9 cellular contexts compared by ENCODE assay signal in genomic region chr1:150235436-150235851, GRCh38. TPM values are rescaled to one million over a fixed set of nuclear protein-coding genes. Genes with fewer than 3 reads are reported as not detected.
DNase-seq lines count a peak whose midpoint lies in the region; ATAC-seq and TF ChIP-seq lines count a peak whose summit lies in the region.
"Had no signal": no experiment of that assay in that cellular context is flagged by ENCODE, and none has a peak within 500 bp of the region (broad histone marks: within the 10 kb centered on the region; RNA-seq: fewer than 3 reads in every experiment).

No MANE protein-coding gene starts in this region.

- H3K4me3 ChIP-seq in DND-41 (ENCODE audit: low read depth in 1 of 2, low read length in 2 of 2) = peak overlapping the region; percentile 74 to 76
- peak overlapping the region; percentile 74 for H3K4me3 ChIP-seq in astrocyte of the spinal cord (ENCODE audit: low read depth, low read length)
- peak overlapping the region; percentile 85 for H3K4me3 ChIP-seq in kidney epithelial cell (ENCODE audit: low read depth, low read length)
- peak overlapping the region; percentile 87 to 99 (median 92) for H3K4me3 ChIP-seq in transverse colon

- peaks cover 18% of the 10 kb centered on the region for H3K4me1 Mint-ChIP-seq in CD14-positive monocyte

- 0 to 11% methylated on average over 3 to 14 of the region's 14 CpGs for WGBS in transverse colon (ENCODE audit: low coverage in 1 of 2), 2 donors

- peak overlapping the region; percentile 99 for H3K9ac ChIP-seq in DND-41 (ENCODE audit: low read depth, low read length)

- H3K27me3 ChIP-seq in DND-41 (ENCODE audit: insufficient read depth, low read length, poor library complexity) (no peaks in the 10 kb centered on the region), kidney epithelial cell (ENCODE audit: control insufficient read depth, insufficient read depth, low read length) (no peaks in the 10 kb centered on the region), transverse colon (no peaks in the 10 kb centered on the region)

- peak overlapping the region; percentile 95 for H3K27ac ChIP-seq in DND-41 (ENCODE audit: low read length)
- H3K27ac ChIP-seq in transverse colon = peak overlapping the region; percentile 94 to 99 (median 98)

- H3K36me3 ChIP-seq in DND-41 (ENCODE audit: insufficient read depth, low read length) (peaks cover 7% of the 10 kb centered on the region), kidney epithelial cell (ENCODE audit: control insufficient read depth, insufficient read depth, low read length) (no peaks in the 10 kb centered on the region), transverse colon (no peaks in the 10 kb centered on the region)

- H3K4me2 ChIP-seq in DND-41 (ENCODE audit: insufficient read depth, low read length) = peak overlapping the region; percentile 67

- H3K9me3 Mint-ChIP-seq in CD14-positive monocyte = no peaks in the 10 kb centered on the region

- peaks cover 3 to 6% of the 10 kb centered on the region in 2 donors for H3K36me3 Mint-ChIP-seq in CD14-positive monocyte

- no peak for TF ChIP-seq EP300 in transverse colon (IDR thresholded peaks at IDR 0.05; ENCODE audit: low read depth)

- H4K20me1 ChIP-seq in DND-41 (ENCODE audit: insufficient read depth, low read length) = peaks cover 12% of the 10 kb centered on the region; the same call in 1 of the 2 replicates

- no peak for ATAC-seq in DND-41 (ENCODE audit: insufficient read depth, low read depth)
- no peak for ATAC-seq in GM21360 (IDR thresholded peaks at IDR 0.05; ENCODE audit: unreplicated experiment)
- ATAC-seq in HG02642 (IDR thresholded peaks at IDR 0.05; ENCODE audit: poor library complexity, unreplicated experiment) = no peak

- H3K9me3 ChIP-seq in DND-41 (ENCODE audit: insufficient read depth, low read length, severe bottlenecking) (no peaks in the 10 kb centered on the region), transverse colon (no peaks in the 10 kb centered on the region)

- H3K79me2 ChIP-seq in DND-41 (ENCODE audit: insufficient read depth, low read length) = peaks cover 59% of the 10 kb centered on the region

- TF ChIP-seq CTCF in DND-41 (IDR thresholded peaks at IDR 0.05; ENCODE audit: borderline replicate concordance, extremely low read depth, low read length, poor library complexity, severe bottlenecking) (no peak), astrocyte of the spinal cord (IDR thresholded peaks at IDR 0.05; ENCODE audit: low read depth, low read length) (no peak), kidney epithelial cell (IDR thresholded peaks at IDR 0.05; ENCODE audit: insufficient read depth, low read length, poor library complexity, severe bottlenecking) (no peak), transverse colon (IDR thresholded peaks at IDR 0.05) (no peak), CD14-positive monocyte (IDR thresholded peaks at IDR 0.05) (no peak)

- no peak for TF ChIP-seq POLR2A in transverse colon (IDR thresholded peaks at IDR 0.05)

- H3K4me3 Mint-ChIP-seq in CD14-positive monocyte = no peak overlapping the region

- in situ Hi-C loops in astrocyte of the spinal cord (cut with HindIII; ENCODE audit: low sequenced_read_pairs) (no loop called here), transverse colon (cut with MboI; ENCODE audit: low pct_ligation_motif_present in 1 of 4, low pct_unique_long_range_greater_than_20kb in 1 of 4, low sequenced_read_pairs in 3 of 4) (no loop called here)

- DNase-seq in DND-41 = no peak
- DNase-seq in KG1 (lab: John Stamatoyannopoulos, UW) = peak; percentile 48
- DNase-seq in astrocyte of the spinal cord (ENCODE audit: low read depth, low spot score) = peak; percentile 12
- no peak for DNase-seq in kidney epithelial cell (ENCODE audit: low read depth)
- DNase-seq in transverse colon = peak; percentile 22
- DNase-seq in CD14-positive monocyte (ENCODE audit: low spot score) = no peak

- peaks cover 0 to 2% (median 0%) of the 10 kb centered on the region in 3 donors for H3K27me3 Mint-ChIP-seq in CD14-positive monocyte (ENCODE audit: low read depth in 3 of 3)

- no peak overlapping the region for H3K27ac Mint-ChIP-seq in CD14-positive monocyte

- intact Hi-C loops in transverse colon (cut with DNase I; ENCODE audit: low total_unique reads) (no loop called here), CD14-positive monocyte (cut with micrococcal nuclease) (loop anchor here in 1 of 2 donors (10.0 kb wide), 1 partner anchor 51 kb away; no protein-coding TSS in a partner anchor)

- H2AFZ ChIP-seq in DND-41 (ENCODE audit: low read depth, low read length) = peak overlapping the region; percentile 34

- H3K4me1 ChIP-seq in DND-41 (ENCODE audit: insufficient read depth, low read length) (peaks cover 32% of the 10 kb centered on the region), transverse colon (peaks cover 0 to 15% (median 4%) of the 10 kb centered on the region in 4 donors)

RNA-seq across cellular contexts. Expression of gene ANP32E, which starts 0.5 kb away (rescaled TPM):
- total RNA-seq in kidney epithelial cell (16.7 and 16.8 TPM in 2 replicates), transverse colon (10 to 100 TPM in 2 of 4 donors, 1 to 10 TPM in 2; 6.6 to 20.8 (median 10.8) TPM)
- polyA plus RNA-seq in CD14-positive monocyte = 10 to 100 TPM; 20.4 to 26.6 TPM

RNA-seq across cellular contexts. Expression of gene CA14, which starts 22.1 kb away (rescaled TPM):
- total RNA-seq in kidney epithelial cell = not detected in 2 replicates
- 1 to 10 TPM in 1 of 4 donors, under 1 TPM in 2, not detected in 1; 0.27 to 1.1 (median 0.48) TPM for total RNA-seq in transverse colon
- polyA plus RNA-seq in CD14-positive monocyte = not detected
- total RNA-seq: T-helper 2 cell treated with Interferon-gamma antibody and Interleukin-4, amounts not matched to agents 100 ng/mL and 5 ng/mL, for 36 hours had no signal

RNA-seq across cellular contexts. Expression of gene APH1A, which starts 33.4 kb away (rescaled TPM):
- 152 and 161 TPM in 2 replicates for total RNA-seq in kidney epithelial cell
- total RNA-seq in transverse colon = 100 to 1,000 TPM in 3 of 4 donors, 10 to 100 TPM in 1; 86.8 to 162 (median 113) TPM
- 10 to 100 TPM; 83.7 to 83.9 TPM for polyA plus RNA-seq in CD14-positive monocyte

RNA-seq across cellular contexts. Expression of gene C1orf54, which starts 37.1 kb away (rescaled TPM):
- total RNA-seq in kidney epithelial cell = 1.0 and 1.4 TPM in 2 replicates
- total RNA-seq in transverse colon = 10 to 100 TPM in 1 of 4 donors, 1 to 10 TPM in 2, not detected in 1; 4.4 to 11.1 (median 4.8) TPM
- polyA plus RNA-seq in CD14-positive monocyte = 10 to 100 TPM in 1 of 2 donors, 1 to 10 TPM in 1; 9.2 to 14.5 TPM

RNA-seq across cellular contexts. Expression of gene CIART, which starts 46.9 kb away (rescaled TPM):
- 1.8 and 2.4 TPM in 2 replicates for total RNA-seq in kidney epithelial cell
- total RNA-seq in transverse colon = 1 to 10 TPM in 3 of 4 donors, under 1 TPM in 1; 0.60 to 4.5 (median 1.5) TPM
- polyA plus RNA-seq in CD14-positive monocyte = not detected

Comparison
In these comparisons a context has a peak if more than half of its experiments do, and no peak if none do; other contexts are left out.
1. DNase-seq: peak in KG1 (single experiment), astrocyte of the spinal cord (single experiment) and transverse colon (single experiment); none in DND-41 (single experiment), kidney epithelial cell (single experiment) and CD14-positive monocyte (single experiment).
2. Peak in every context shown above with its lines, with median percentiles within 50 percentile points of each other: H3K4me3 ChIP-seq.